In genomic region chr1:214281902-214282695, GRCh38 we compare ENCODE assay signal across 8 cellular contexts. TPM values are rescaled to one million over a fixed set of nuclear protein-coding genes. Genes with fewer than 3 reads are reported as not detected.
DNase-seq lines count a peak whose midpoint lies in the region; ATAC-seq and TF ChIP-seq lines count a peak whose summit lies in the region.

No MANE protein-coding gene starts in this region.

- no peaks in the 10 kb centered on the region for H3K9me2 ChIP-seq in MM.1S (replicated peaks; ENCODE audit: insufficient read depth, low read length)

- TF ChIP-seq CTCF in MM.1S (IDR thresholded peaks at IDR 0.05; ENCODE audit: low read length) (no peak), right atrium auricular region (IDR thresholded peaks at IDR 0.05) (no peak), sigmoid colon (IDR thresholded peaks at IDR 0.05) (no peak)

- no peaks in the 10 kb centered on the region for H3K27me3 ChIP-seq in MM.1S (replicated peaks; ENCODE audit: insufficient read depth, low read length)
- H3K27me3 ChIP-seq in right atrium auricular region: no peaks in the 10 kb centered on the region
- no peaks in the 10 kb centered on the region for H3K27me3 ChIP-seq in sigmoid colon

- CTCF ChIA-PET in activated CD8-positive, alpha-beta memory T cell treated with anti-CD3 and anti-CD28 coated beads, Interleukin-2, amount 10 ng/mL, durations not matched to agents 7 days and 5 days (lab: Charles Lee): interaction anchor here (1.1 kb wide), 1 partner anchor 49 kb away, joined by 4 read pairs; no protein-coding TSS in a partner anchor

- peaks cover 11% of the 10 kb centered on the region; the same call in 1 of the 2 replicates for H3F3A ChIP-seq in MM.1S (ENCODE audit: insufficient read depth, low read length)

- no peaks in the 10 kb centered on the region for H3K27me3 Mint-ChIP-seq in activated CD8-positive, alpha-beta memory T cell treated with anti-CD3 and anti-CD28 coated beads, Interleukin-2, amount 10 ng/mL, durations not matched to agents 7 days and 5 days
- no peaks in the 10 kb centered on the region for H3K27me3 Mint-ChIP-seq in activated naive CD8-positive, alpha-beta T cell treated with anti-CD3 and anti-CD28 coated beads for 36 hours

- H3K4me1 ChIP-seq in MM.1S (ENCODE audit: low read length): peaks cover 21% of the 10 kb centered on the region
- H3K4me1 ChIP-seq in right atrium auricular region: peaks cover 0 to 29% of the 10 kb centered on the region in 2 donors
- H3K4me1 ChIP-seq in sigmoid colon: peaks cover 0 to 27% (median 11%) of the 10 kb centered on the region in 4 donors

- no peak for ATAC-seq in activated CD8-positive, alpha-beta memory T cell treated with anti-CD3 and anti-CD28 coated beads, Interleukin-2, amount 10 ng/mL, durations not matched to agents 7 days and 5 days
- ATAC-seq in GM21360 (IDR thresholded peaks at IDR 0.05; ENCODE audit: unreplicated experiment) (no peak), GM19467 (IDR thresholded peaks at IDR 0.05; ENCODE audit: unreplicated experiment) (no peak)

- H2AFZ ChIP-seq in MM.1S (ENCODE audit: low read length): peak overlapping the region; percentile 58

- no peaks in the 10 kb centered on the region for H4K20me1 ChIP-seq in MM.1S (ENCODE audit: insufficient read depth, low read length)

- H3K4me1 Mint-ChIP-seq in activated CD8-positive, alpha-beta memory T cell treated with anti-CD3 and anti-CD28 coated beads, Interleukin-2, amount 10 ng/mL, durations not matched to agents 7 days and 5 days: peaks cover 33% of the 10 kb centered on the region
- H3K4me1 Mint-ChIP-seq in activated naive CD8-positive, alpha-beta T cell treated with anti-CD3 and anti-CD28 coated beads for 36 hours: peaks cover 33% of the 10 kb centered on the region

- H3K27ac Mint-ChIP-seq in activated CD8-positive, alpha-beta memory T cell treated with anti-CD3 and anti-CD28 coated beads, Interleukin-2, amount 10 ng/mL, durations not matched to agents 7 days and 5 days: peak overlapping the region; percentile 90
- peak overlapping the region; percentile 89 for H3K27ac Mint-ChIP-seq in activated naive CD8-positive, alpha-beta T cell treated with anti-CD3 and anti-CD28 coated beads for 36 hours

- H3K36me3 Mint-ChIP-seq in activated CD8-positive, alpha-beta memory T cell treated with anti-CD3 and anti-CD28 coated beads, Interleukin-2, amount 10 ng/mL, durations not matched to agents 7 days and 5 days: no peaks in the 10 kb centered on the region
- peaks cover 10% of the 10 kb centered on the region for H3K36me3 Mint-ChIP-seq in activated naive CD8-positive, alpha-beta T cell treated with anti-CD3 and anti-CD28 coated beads for 36 hours

- peak overlapping the region; percentile 79 for H3K4me2 ChIP-seq in MM.1S (ENCODE audit: low read depth, low read length)

- H3K9me3 Mint-ChIP-seq in activated CD8-positive, alpha-beta memory T cell treated with anti-CD3 and anti-CD28 coated beads, Interleukin-2, amount 10 ng/mL, durations not matched to agents 7 days and 5 days (ENCODE audit: low read depth): no peaks in the 10 kb centered on the region
- H3K9me3 Mint-ChIP-seq in activated naive CD8-positive, alpha-beta T cell treated with anti-CD3 and anti-CD28 coated beads for 36 hours: no peaks in the 10 kb centered on the region

- no peak for DNase-seq in activated CD8-positive, alpha-beta memory T cell treated with anti-CD3 and anti-CD28 coated beads, Interleukin-2, amount 10 ng/mL, durations not matched to agents 7 days and 5 days
- DNase-seq in activated CD8-positive, alpha-beta memory T cell treated with anti-CD3 and anti-CD28 coated beads, Interleukin-2, amount 50 U/mL, for 4 hours: no peak
- peak; percentile 24 for DNase-seq in MM.1S
- DNase-seq in activated naive CD8-positive, alpha-beta T cell treated with anti-CD3 and anti-CD28 coated beads for 36 hours: no peak
- DNase-seq in right atrium auricular region (ENCODE audit: low spot score): no peak
- DNase-seq in sigmoid colon: peak; percentile 85

- peak overlapping the region; percentile 43 for H3K9ac ChIP-seq in MM.1S (ENCODE audit: low read length)

- peak overlapping the region; percentile 95 for H3K4me3 Mint-ChIP-seq in activated CD8-positive, alpha-beta memory T cell treated with anti-CD3 and anti-CD28 coated beads, Interleukin-2, amount 10 ng/mL, durations not matched to agents 7 days and 5 days
- peak overlapping the region; percentile 96 for H3K4me3 Mint-ChIP-seq in activated naive CD8-positive, alpha-beta T cell treated with anti-CD3 and anti-CD28 coated beads for 36 hours

- no peak for TF ChIP-seq POLR2A in sigmoid colon (IDR thresholded peaks at IDR 0.05)

- no peak for TF ChIP-seq EP300 in sigmoid colon (IDR thresholded peaks at IDR 0.05)

- 21 to 38% methylated on average over 9 of the region's 9 CpGs for WGBS in sigmoid colon, 2 donors

- peak overlapping the region; percentile 60 for H3K4me3 ChIP-seq in MM.1S (ENCODE audit: low read length)
- peak overlapping the region; percentile 89 to 92 for H3K4me3 ChIP-seq in right atrium auricular region
- H3K4me3 ChIP-seq in sigmoid colon: peak overlapping the region; percentile 76 to 97 (median 86)

- H3K36me3 ChIP-seq in MM.1S (replicated peaks; ENCODE audit: insufficient read depth, low read length) (no peaks in the 10 kb centered on the region), right atrium auricular region (no peaks in the 10 kb centered on the region), sigmoid colon (no peaks in the 10 kb centered on the region)

- H3K9me3 ChIP-seq in MM.1S (replicated peaks; ENCODE audit: insufficient read depth, low read length): no peaks in the 10 kb centered on the region
- H3K9me3 ChIP-seq in right atrium auricular region: no peaks in the 10 kb centered on the region
- no peaks in the 10 kb centered on the region for H3K9me3 ChIP-seq in sigmoid colon

- H3K79me2 ChIP-seq in MM.1S (ENCODE audit: low read length): peaks cover 13% of the 10 kb centered on the region

- no peak overlapping the region for H3K27ac ChIP-seq in MM.1S (ENCODE audit: low read length)
- peak overlapping the region in 1 of 2 donors; percentile 35 for H3K27ac ChIP-seq in right atrium auricular region
- H3K27ac ChIP-seq in sigmoid colon: peak overlapping the region; percentile 85 to 96 (median 90)

- intact Hi-C loops in sigmoid colon (cut with DNase I): no loop called here

RNA-seq across cellular contexts. Expression of gene SMYD2, which starts 1.1 kb away (rescaled TPM):
- 10 to 100 TPM; 23.1 to 26.5 TPM for total RNA-seq in activated CD8-positive, alpha-beta memory T cell treated with anti-CD3 and anti-CD28 coated beads, Interleukin-2, amount 10 ng/mL, durations not matched to agents 7 days and 5 days
- 10 to 100 TPM; 37.0 to 38.4 TPM for total RNA-seq in activated naive CD8-positive, alpha-beta T cell treated with anti-CD3 and anti-CD28 coated beads for 36 hours
- 10 to 100 TPM in 1 of 2 donors, 1 to 10 TPM in 1; 6.2 to 89.5 TPM for total RNA-seq in right atrium auricular region
- 10 to 100 TPM; 12.5 to 19.9 (median 15.9) TPM for total RNA-seq in sigmoid colon
- polyA plus RNA-seq in sigmoid colon: 10 to 100 TPM; 14.3 to 23.4 (median 16.7) TPM

Comparison
In these comparisons a context has a peak if more than half of its experiments do, and no peak if none do; other contexts are left out.
1. DNase-seq: peak in MM.1S (single experiment) and sigmoid colon (single experiment); none in activated CD8-positive, alpha-beta memory T cell treated with anti-CD3 and anti-CD28 coated beads, Interleukin-2, amount 10 ng/mL, durations not matched to agents 7 days and 5 days (single experiment), activated CD8-positive, alpha-beta memory T cell treated with anti-CD3 and anti-CD28 coated beads, Interleukin-2, amount 50 U/mL, for 4 hours (single experiment), activated naive CD8-positive, alpha-beta T cell treated with anti-CD3 and anti-CD28 coated beads for 36 hours (single experiment) and right atrium auricular region (single experiment).
2. Peak in every context shown above with its lines, with median percentiles within 50 percentile points of each other: H3K4me3 ChIP-seq.